In genomic region chr1:153697191-153697872, GRCh38 we compare ENCODE assay signal across 8 cellular contexts. TPM values are rescaled to one million over a fixed set of nuclear protein-coding genes. Genes with fewer than 3 reads are reported as not detected.
DNase-seq lines count a peak whose midpoint lies in the region; ATAC-seq and TF ChIP-seq lines count a peak whose summit lies in the region.
"Had no signal": no experiment of that assay in that cellular context is flagged by ENCODE, and none has a peak within 500 bp of the region (broad histone marks: within the 10 kb centered on the region; RNA-seq: fewer than 3 reads in every experiment).

No MANE protein-coding gene starts in this region.

- peak overlapping the region; percentile 34; the same call in 1 of the 2 replicates for H3K27ac ChIP-seq in PC-3 (ENCODE audit: low read length)
- peak overlapping the region; percentile 19 to 29 for H3K27ac ChIP-seq in mucosa of rectum (ENCODE audit: low read depth in 2 of 2, low read length in 2 of 2)
- peak overlapping the region; percentile 95 to 96 for H3K27ac ChIP-seq in uterus

- peak overlapping the region; percentile 13 for H3K4me2 ChIP-seq in PC-3 (ENCODE audit: low read length)

- H3K36me3 Mint-ChIP-seq in activated CD4-positive, alpha-beta T cell treated with anti-CD3 and anti-CD28 coated beads, Interleukin-2, amount 10 ng/mL, durations not matched to agents 24 days and 14 days (ENCODE audit: low read depth), result no peaks in the 10 kb centered on the region

- intact Hi-C loops in PC-3 (cut with micrococcal nuclease) (no loop called here), uterus (cut with DNase I; ENCODE audit: low total_unique reads) (no loop called here)
- intact Hi-C loops in activated CD4-positive, alpha-beta T cell treated with anti-CD3 and anti-CD28 coated beads, Interleukin-2, amount 10 ng/mL, durations not matched to agents 24 days and 14 days (cut with micrococcal nuclease), result no loop called here

- CTCF ChIA-PET in PC-3 (lab: Charles Lee), result no interaction called here

- no peaks in the 10 kb centered on the region for H3K79me2 ChIP-seq in PC-3 (ENCODE audit: low read length)

- no peak overlapping the region for H3K27ac Mint-ChIP-seq in activated CD4-positive, alpha-beta T cell treated with anti-CD3 and anti-CD28 coated beads, Interleukin-2, amount 10 ng/mL, durations not matched to agents 24 days and 14 days
- H3K27ac Mint-ChIP-seq: activated T-cell treated with anti-CD3 and anti-CD28 coated beads, Interleukin-2, amount 50 U/mL, for 72 hours had no signal

- peak overlapping the region; percentile 69 for H2AFZ ChIP-seq in PC-3 (ENCODE audit: low read length)

- H3K4me1 ChIP-seq in PC-3 (ENCODE audit: insufficient read depth, low read length), result peaks cover 13% of the 10 kb centered on the region
- no peaks in the 10 kb centered on the region for H3K4me1 ChIP-seq in mucosa of rectum (ENCODE audit: control insufficient read depth in 2 of 2, insufficient read depth in 2 of 2, low read length in 2 of 2)
- H3K4me1 ChIP-seq in uterus, result peaks cover 0 to 15% of the 10 kb centered on the region in 2 donors

- no peaks in the 10 kb centered on the region for H3K9me2 ChIP-seq in PC-3 (replicated peaks; ENCODE audit: low read length)

- H3K4me3 Mint-ChIP-seq in activated CD4-positive, alpha-beta T cell treated with anti-CD3 and anti-CD28 coated beads, Interleukin-2, amount 10 ng/mL, durations not matched to agents 24 days and 14 days, result no peak overlapping the region
- H3K4me3 Mint-ChIP-seq: activated T-cell treated with anti-CD3 and anti-CD28 coated beads, Interleukin-2, amount 50 U/mL, for 72 hours had no signal

- POLR2A ChIA-PET in PC-3 (lab: Charles Lee; ENCODE audit: unreplicated experiment), result no interaction called here

- H3K27me3 Mint-ChIP-seq in activated CD4-positive, alpha-beta T cell treated with anti-CD3 and anti-CD28 coated beads, Interleukin-2, amount 10 ng/mL, durations not matched to agents 24 days and 14 days, result no peaks in the 10 kb centered on the region

- no TSS peak for BruUV-seq in PC-3 (replicated peaks; lab: Mats Ljungman, UMichigan)

- no peaks in the 10 kb centered on the region for H3F3A ChIP-seq in PC-3 (ENCODE audit: low read length, unreplicated experiment)

- no peaks in the 10 kb centered on the region for H3K4me1 Mint-ChIP-seq in activated CD4-positive, alpha-beta T cell treated with anti-CD3 and anti-CD28 coated beads, Interleukin-2, amount 10 ng/mL, durations not matched to agents 24 days and 14 days

- ATAC-seq in PC-3 (peak; percentile 85), HG03521 (IDR thresholded peaks at IDR 0.05; ENCODE audit: unreplicated experiment) (no peak), HG03108 (IDR thresholded peaks at IDR 0.05; ENCODE audit: unreplicated experiment) (no peak)
- ATAC-seq: activated T-cell treated with anti-CD3 and anti-CD28 coated beads, Interleukin-2, amount 50 U/mL, for 72 hours had no signal

- TF ChIP-seq CTCF in PC-3 (conservative IDR thresholded peaks at IDR 0.05; ENCODE audit: low read depth, low read length) (no peak), epithelial cell of esophagus (IDR thresholded peaks at IDR 0.05; ENCODE audit: insufficient read depth, low read depth, low read length, missing control alignments) (no peak), uterus (IDR thresholded peaks at IDR 0.05) (peak in 1 of 4 experiments; percentile 5)

- no peak overlapping the region for H3K4me3 ChIP-seq in PC-3 (ENCODE audit: low read length)
- no peak overlapping the region for H3K4me3 ChIP-seq in epithelial cell of esophagus (ENCODE audit: low read length)
- no peak overlapping the region for H3K4me3 ChIP-seq in mucosa of rectum (ENCODE audit: low read length in 2 of 2)
- H3K4me3 ChIP-seq in uterus, result no peak overlapping the region

- no peaks in the 10 kb centered on the region for H4K20me1 ChIP-seq in PC-3 (ENCODE audit: low read length)

- H3K27me3 ChIP-seq in PC-3 (ENCODE audit: low read length) (no peaks in the 10 kb centered on the region), mucosa of rectum (ENCODE audit: control insufficient read depth in 2 of 2, insufficient read depth in 2 of 2, low read length in 2 of 2) (no peaks in the 10 kb centered on the region), uterus (no peaks in the 10 kb centered on the region)

- TF ChIP-seq POLR2A in uterus (IDR thresholded peaks at IDR 0.05), result peak in 1 of 2 donors; percentile 35

- H3K9me3 ChIP-seq in PC-3 (ENCODE audit: low read length) (no peaks in the 10 kb centered on the region), mucosa of rectum (ENCODE audit: control insufficient read depth in 2 of 2, low read length in 2 of 2) (no peaks in the 10 kb centered on the region), uterus (no peaks in the 10 kb centered on the region)

- DNase-seq in PC-3 (peak; percentile 78), epithelial cell of esophagus (ENCODE audit: low read depth) (peak; percentile 20), uterus (peak; percentile 90 to 94)
- DNase-seq in activated CD4-positive, alpha-beta T cell treated with anti-CD3 and anti-CD28 coated beads, Interleukin-2, amount 10 ng/mL, durations not matched to agents 24 days and 14 days, result no peak
- DNase-seq: activated T-cell treated with anti-CD3 and anti-CD28 coated beads, Interleukin-2, amount 50 U/mL, for 72 hours had no signal

- H3K9me3 Mint-ChIP-seq in activated CD4-positive, alpha-beta T cell treated with anti-CD3 and anti-CD28 coated beads, Interleukin-2, amount 10 ng/mL, durations not matched to agents 24 days and 14 days, result no peaks in the 10 kb centered on the region
- H3K9me3 Mint-ChIP-seq: activated T-cell treated with anti-CD3 and anti-CD28 coated beads, Interleukin-2, amount 50 U/mL, for 72 hours had no signal

- H3K36me3 ChIP-seq in PC-3 (ENCODE audit: low read depth, low read length), result no peaks in the 10 kb centered on the region
- H3K36me3 ChIP-seq in mucosa of rectum (ENCODE audit: control insufficient read depth in 2 of 2, insufficient read depth in 2 of 2, low read length in 2 of 2), result no peaks in the 10 kb centered on the region
- H3K36me3 ChIP-seq in uterus, result no peaks in the 10 kb centered on the region

- no peak overlapping the region; the same call in 1 of the 2 replicates for H3K9ac ChIP-seq in PC-3 (ENCODE audit: low read length)
- no peak overlapping the region for H3K9ac ChIP-seq in mucosa of rectum (ENCODE audit: low read depth in 1 of 2, low read length in 2 of 2)

RNA-seq across cellular contexts. Expression of gene NPR1, which starts 18.8 kb away (rescaled TPM):
- total RNA-seq in PC-3 (2014; rRNA removed) (0.46 and 0.84 TPM in 2 replicates), uterus (10 to 100 TPM; 34.1 to 74.0 (median 50.8) TPM)
- 0.05 and 0.09 TPM in 2 replicates for total RNA-seq in activated CD4-positive, alpha-beta T cell treated with anti-CD3 and anti-CD28 coated beads, Interleukin-2, amount 10 ng/mL, durations not matched to agents 24 days and 14 days

RNA-seq across cellular contexts. Expression of gene ILF2, which starts 26.5 kb away (rescaled TPM):
- 398 and 439 TPM in 2 replicates for total RNA-seq in PC-3 (2014; rRNA removed)
- 100 to 1,000 TPM in 3 of 4 donors, 10 to 100 TPM in 1; 82.7 to 252 (median 111) TPM for total RNA-seq in uterus
- total RNA-seq in activated CD4-positive, alpha-beta T cell treated with anti-CD3 and anti-CD28 coated beads, Interleukin-2, amount 10 ng/mL, durations not matched to agents 24 days and 14 days, result 377 and 390 TPM in 2 replicates

RNA-seq across cellular contexts. Expression of gene INTS3, which starts 30.5 kb away (rescaled TPM):
- total RNA-seq in PC-3 (2014; rRNA removed), result 46.5 and 57.4 TPM in 2 replicates
- total RNA-seq in uterus, result 10 to 100 TPM; 35.9 to 70.1 (median 61.3) TPM
- 63.1 and 64.8 TPM in 2 replicates for total RNA-seq in activated CD4-positive, alpha-beta T cell treated with anti-CD3 and anti-CD28 coated beads, Interleukin-2, amount 10 ng/mL, durations not matched to agents 24 days and 14 days

RNA-seq across cellular contexts. Expression of gene SNAPIN, which starts 38.8 kb away (rescaled TPM):
- 46.4 and 82.0 TPM in 2 replicates for total RNA-seq in PC-3 (2014; rRNA removed)
- total RNA-seq in uterus, result 100 to 1,000 TPM in 1 of 4 donors, 10 to 100 TPM in 3; 35.5 to 101 (median 71.3) TPM
- total RNA-seq in activated CD4-positive, alpha-beta T cell treated with anti-CD3 and anti-CD28 coated beads, Interleukin-2, amount 10 ng/mL, durations not matched to agents 24 days and 14 days, result 28.6 and 31.6 TPM in 2 replicates

Comparison
In these comparisons a context has a peak if more than half of its experiments do, and no peak if none do; other contexts are left out.
1. H3K27ac ChIP-seq: peak in every context shown above with its lines; median percentile 96 in uterus; 34 in PC-3; 24 in mucosa of rectum.
2. RNA of gene NPR1, which starts 18.8 kb away (total RNA-seq): 34.1 to 74.0 TPM in uterus; 0.46 to 0.84 TPM in PC-3 and 0.05 to 0.09 TPM in activated CD4-positive, alpha-beta T cell treated with anti-CD3 and anti-CD28 coated beads, Interleukin-2, amount 10 ng/mL, durations not matched to agents 24 days and 14 days; every median in the first group is over 10 times any median in the second.